2 cellular contexts compared by ENCODE assay signal in the genomic region with DNA sequence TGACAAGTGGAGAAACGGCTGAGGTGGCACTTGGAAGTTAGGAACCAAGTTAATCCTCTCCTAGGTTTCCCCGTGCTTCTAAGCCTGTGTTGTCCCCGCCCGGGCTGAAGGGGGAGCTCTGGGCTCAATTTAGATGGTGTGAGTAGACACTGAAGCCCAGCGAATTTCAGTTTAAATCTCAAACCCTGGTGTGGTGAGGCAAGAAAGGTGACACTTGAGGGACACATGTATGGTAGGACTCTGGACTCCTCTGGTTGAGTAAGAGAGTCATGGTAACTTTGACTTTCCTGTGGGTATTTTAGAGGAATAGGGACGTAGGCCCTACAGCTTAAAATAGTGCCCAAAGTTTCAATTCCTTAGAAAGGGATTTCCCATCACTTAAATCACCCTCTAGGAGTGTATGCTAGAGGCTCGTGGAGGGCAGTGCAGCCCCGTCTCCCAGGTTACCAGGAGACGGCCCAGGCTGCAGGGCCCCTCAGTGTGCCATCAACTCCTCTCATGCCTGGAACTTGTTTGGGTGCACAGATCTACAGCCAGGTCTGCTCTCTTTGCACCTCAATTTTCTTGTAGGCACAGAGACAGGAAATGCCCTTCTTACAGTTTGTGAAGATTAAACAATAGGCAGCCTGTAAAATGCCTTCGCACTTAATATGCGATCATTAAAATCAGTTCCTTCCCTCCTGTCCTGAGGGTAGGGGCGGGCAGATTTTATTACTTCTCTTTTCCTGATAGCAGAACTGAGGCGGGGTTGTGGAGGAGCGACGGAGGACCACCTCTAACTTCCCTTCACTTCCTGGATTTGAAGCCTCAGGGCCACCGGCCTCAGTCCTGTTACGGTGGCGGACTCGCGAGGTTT.
TF ChIP-seq lines count a peak whose summit lies in the region.

No MANE protein-coding gene starts in this region.

TF ChIP-seq in Ishikawa, 13 proteins besides CTCF, POLR2A, EP300 and RAD21:
- TF ChIP-seq ZBTB7A (IDR thresholded peaks at IDR 0.05; ENCODE audit: low read depth) (no peak), CEBPB (IDR thresholded peaks at IDR 0.05) (no peak), TAF1 (IDR thresholded peaks at IDR 0.05; ENCODE audit: low read depth) (no peak), YY1 (IDR thresholded peaks at IDR 0.05; ENCODE audit: low read depth) (no peak), EGR1 (IDR thresholded peaks at IDR 0.05) (no peak), CREB1 (IDR thresholded peaks at IDR 0.05; ENCODE audit: low read depth) (no peak)
- TF ChIP-seq, protein P1, sequence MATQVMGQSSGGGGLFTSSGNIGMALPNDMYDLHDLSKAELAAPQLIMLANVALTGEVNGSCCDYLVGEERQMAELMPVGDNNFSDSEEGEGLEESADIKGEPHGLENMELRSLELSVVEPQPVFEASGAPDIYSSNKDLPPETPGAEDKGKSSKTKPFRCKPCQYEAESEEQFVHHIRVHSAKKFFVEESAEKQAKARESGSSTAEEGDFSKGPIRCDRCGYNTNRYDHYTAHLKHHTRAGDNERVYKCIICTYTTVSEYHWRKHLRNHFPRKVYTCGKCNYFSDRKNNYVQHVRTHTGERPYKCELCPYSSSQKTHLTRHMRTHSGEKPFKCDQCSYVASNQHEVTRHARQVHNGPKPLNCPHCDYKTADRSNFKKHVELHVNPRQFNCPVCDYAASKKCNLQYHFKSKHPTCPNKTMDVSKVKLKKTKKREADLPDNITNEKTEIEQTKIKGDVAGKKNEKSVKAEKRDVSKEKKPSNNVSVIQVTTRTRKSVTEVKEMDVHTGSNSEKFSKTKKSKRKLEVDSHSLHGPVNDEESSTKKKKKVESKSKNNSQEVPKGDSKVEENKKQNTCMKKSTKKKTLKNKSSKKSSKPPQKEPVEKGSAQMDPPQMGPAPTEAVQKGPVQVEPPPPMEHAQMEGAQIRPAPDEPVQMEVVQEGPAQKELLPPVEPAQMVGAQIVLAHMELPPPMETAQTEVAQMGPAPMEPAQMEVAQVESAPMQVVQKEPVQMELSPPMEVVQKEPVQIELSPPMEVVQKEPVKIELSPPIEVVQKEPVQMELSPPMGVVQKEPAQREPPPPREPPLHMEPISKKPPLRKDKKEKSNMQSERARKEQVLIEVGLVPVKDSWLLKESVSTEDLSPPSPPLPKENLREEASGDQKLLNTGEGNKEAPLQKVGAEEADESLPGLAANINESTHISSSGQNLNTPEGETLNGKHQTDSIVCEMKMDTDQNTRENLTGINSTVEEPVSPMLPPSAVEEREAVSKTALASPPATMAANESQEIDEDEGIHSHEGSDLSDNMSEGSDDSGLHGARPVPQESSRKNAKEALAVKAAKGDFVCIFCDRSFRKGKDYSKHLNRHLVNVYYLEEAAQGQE (IDR thresholded peaks at IDR 0.05; ENCODE audit: low read depth): no peak
- TF ChIP-seq, protein P2, sequence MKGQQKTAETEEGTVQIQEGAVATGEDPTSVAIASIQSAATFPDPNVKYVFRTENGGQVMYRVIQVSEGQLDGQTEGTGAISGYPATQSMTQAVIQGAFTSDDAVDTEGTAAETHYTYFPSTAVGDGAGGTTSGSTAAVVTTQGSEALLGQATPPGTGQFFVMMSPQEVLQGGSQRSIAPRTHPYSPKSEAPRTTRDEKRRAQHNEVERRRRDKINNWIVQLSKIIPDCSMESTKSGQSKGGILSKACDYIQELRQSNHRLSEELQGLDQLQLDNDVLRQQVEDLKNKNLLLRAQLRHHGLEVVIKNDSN (IDR thresholded peaks at IDR 0.05): no peak

TF ChIP-seq in endothelial cell of umbilical vein, 7 proteins besides CTCF, POLR2A, EP300 and RAD21:
- TF ChIP-seq GATA2 (IDR thresholded peaks at IDR 0.05; ENCODE audit: insufficient read depth, insufficient read length, low read depth, low read length): no peak
- peak; percentile 11 for TF ChIP-seq EZH2 (IDR thresholded peaks at IDR 0.05; ENCODE audit: borderline replicate concordance, low read depth, low read length, severe bottlenecking)
